2 cellular contexts compared by ENCODE assay signal in genomic region chr9:100341889-100342288, GRCh38.
TF ChIP-seq lines count a peak whose summit lies in the region.

No MANE protein-coding gene starts in this region.

TF ChIP-seq in GM23338, 12 proteins besides CTCF, POLR2A, EP300 and RAD21:
- no peak for TF ChIP-seq JUNB (IDR thresholded peaks at IDR 0.05; ENCODE audit: unreplicated experiment)
- TF ChIP-seq ZNF331 (CRISPR knock-in tag; IDR thresholded peaks at IDR 0.05; ENCODE audit: low read depth), result no peak
- TF ChIP-seq POLR2AphosphoS5 (IDR thresholded peaks at IDR 0.05; ENCODE audit: low read depth), result no peak
- TF ChIP-seq ZNF114 (CRISPR knock-in tag; IDR thresholded peaks at IDR 0.05), result no peak
- no peak for TF ChIP-seq STAT1 (IDR thresholded peaks at IDR 0.05; ENCODE audit: unreplicated experiment)
- TF ChIP-seq ZNF462 (CRISPR knock-in tag; IDR thresholded peaks at IDR 0.05), result no peak
- no peak for TF ChIP-seq NANOG (IDR thresholded peaks at IDR 0.05; ENCODE audit: borderline replicate concordance)
- TF ChIP-seq EZH2 (IDR thresholded peaks at IDR 0.05; ENCODE audit: low read depth, unreplicated experiment), result no peak
- TF ChIP-seq EZH2phosphoT487 (IDR thresholded peaks at IDR 0.05; ENCODE audit: unreplicated experiment), result no peak
- TF ChIP-seq REST (IDR thresholded peaks at IDR 0.05; ENCODE audit: unreplicated experiment), result no peak
- TF ChIP-seq CREB1 (CRISPR knock-in tag; IDR thresholded peaks at IDR 0.05; ENCODE audit: low read depth), result no peak
- no peak for TF ChIP-seq ETS1 (IDR thresholded peaks at IDR 0.05)

TF ChIP-seq in WTC11, 78 proteins besides CTCF, POLR2A, EP300 and RAD21:
- TF ChIP-seq SP1 (CRISPR knock-in tag; conservative IDR thresholded peaks at IDR 0.05), result no peak
- no peak for TF ChIP-seq ZNF416 (CRISPR knock-in tag; IDR thresholded peaks at IDR 0.05)
- TF ChIP-seq HMGXB4 (CRISPR knock-in tag; IDR thresholded peaks at IDR 0.05), result no peak
- no peak for TF ChIP-seq ARID4B (CRISPR knock-in tag; IDR thresholded peaks at IDR 0.05; ENCODE audit: borderline replicate concordance)
- TF ChIP-seq ZSCAN18 (CRISPR knock-in tag; IDR thresholded peaks at IDR 0.05), result no peak
- no peak for TF ChIP-seq ZNF425 (CRISPR knock-in tag; conservative IDR thresholded peaks at IDR 0.05)
- no peak for TF ChIP-seq ZNF532 (CRISPR knock-in tag; IDR thresholded peaks at IDR 0.05; ENCODE audit: borderline replicate concordance)
- no peak for TF ChIP-seq ATF2 (CRISPR knock-in tag; IDR thresholded peaks at IDR 0.05; ENCODE audit: borderline replicate concordance, low read depth)
- no peak for TF ChIP-seq FOXJ3 (CRISPR knock-in tag; IDR thresholded peaks at IDR 0.05; ENCODE audit: borderline replicate concordance)
- TF ChIP-seq AFF4 (CRISPR knock-in tag; IDR thresholded peaks at IDR 0.05; ENCODE audit: borderline replicate concordance), result no peak
- no peak for TF ChIP-seq EMX1 (CRISPR knock-in tag; IDR thresholded peaks at IDR 0.05)
- TF ChIP-seq MLX (CRISPR knock-in tag; IDR thresholded peaks at IDR 0.05), result no peak
- no peak for TF ChIP-seq RELA (CRISPR knock-in tag; IDR thresholded peaks at IDR 0.05; ENCODE audit: borderline replicate concordance)
- TF ChIP-seq HMGA2 (CRISPR knock-in tag; IDR thresholded peaks at IDR 0.05), result no peak
- TF ChIP-seq ZNF263 (CRISPR knock-in tag; IDR thresholded peaks at IDR 0.05; ENCODE audit: low read depth), result no peak
- no peak for TF ChIP-seq PRRX2 (CRISPR knock-in tag; IDR thresholded peaks at IDR 0.05)
- TF ChIP-seq ESRRA (CRISPR knock-in tag; IDR thresholded peaks at IDR 0.05; ENCODE audit: borderline replicate concordance), result no peak
- no peak for TF ChIP-seq ZNF281 (CRISPR knock-in tag; IDR thresholded peaks at IDR 0.05)
- no peak for TF ChIP-seq ZBTB43 (CRISPR knock-in tag; IDR thresholded peaks at IDR 0.05)
- no peak for TF ChIP-seq FOXK1 (CRISPR knock-in tag; IDR thresholded peaks at IDR 0.05)
TF ChIP-seq in WTC11: peak in this region for 0.
